1 cellular context compared by ENCODE assay signal in genomic region chr3:65950340-65951326, GRCh38.
TF ChIP-seq lines count a peak whose summit lies in the region.

No MANE protein-coding gene starts in this region.

TF ChIP-seq in IMR-90, 13 proteins besides CTCF, POLR2A, EP300 and RAD21:
- TF ChIP-seq, protein P1, sequence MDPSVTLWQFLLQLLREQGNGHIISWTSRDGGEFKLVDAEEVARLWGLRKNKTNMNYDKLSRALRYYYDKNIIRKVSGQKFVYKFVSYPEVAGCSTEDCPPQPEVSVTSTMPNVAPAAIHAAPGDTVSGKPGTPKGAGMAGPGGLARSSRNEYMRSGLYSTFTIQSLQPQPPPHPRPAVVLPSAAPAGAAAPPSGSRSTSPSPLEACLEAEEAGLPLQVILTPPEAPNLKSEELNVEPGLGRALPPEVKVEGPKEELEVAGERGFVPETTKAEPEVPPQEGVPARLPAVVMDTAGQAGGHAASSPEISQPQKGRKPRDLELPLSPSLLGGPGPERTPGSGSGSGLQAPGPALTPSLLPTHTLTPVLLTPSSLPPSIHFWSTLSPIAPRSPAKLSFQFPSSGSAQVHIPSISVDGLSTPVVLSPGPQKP (IDR thresholded peaks at IDR 0.05; ENCODE audit: borderline replicate concordance, low read depth, low read length) = no peak
- TF ChIP-seq CEBPB (IDR thresholded peaks at IDR 0.05; ENCODE audit: low read depth, low read length) (no peak), SMC3 (IDR thresholded peaks at IDR 0.05; ENCODE audit: low read depth, low read length) (no peak), MXI1 (IDR thresholded peaks at IDR 0.05; ENCODE audit: borderline replicate concordance, low read depth, low read length) (no peak), MAFK (IDR thresholded peaks at IDR 0.05; ENCODE audit: low read depth, low read length) (no peak), CHD1 (IDR thresholded peaks at IDR 0.05; ENCODE audit: low read depth, low read length) (no peak), USF2 (IDR thresholded peaks at IDR 0.05; ENCODE audit: low read depth, low read length) (no peak), BHLHE40 (IDR thresholded peaks at IDR 0.05; ENCODE audit: low read depth, low read length) (no peak), NFE2L2 (IDR thresholded peaks at IDR 0.05; ENCODE audit: low read depth, low read length) (no peak), MAZ (IDR thresholded peaks at IDR 0.05; ENCODE audit: borderline replicate concordance, low read depth, low read length) (no peak), RFX5 (IDR thresholded peaks at IDR 0.05; ENCODE audit: low read depth, low read length) (no peak), FOS (IDR thresholded peaks at IDR 0.05; ENCODE audit: low read depth, low read length) (no peak), RCOR1 (IDR thresholded peaks at IDR 0.05; ENCODE audit: insufficient replicate concordance, low read length) (no peak)
